Comparison of ENCODE assay signal across 13 cellular contexts in the genomic region with DNA sequence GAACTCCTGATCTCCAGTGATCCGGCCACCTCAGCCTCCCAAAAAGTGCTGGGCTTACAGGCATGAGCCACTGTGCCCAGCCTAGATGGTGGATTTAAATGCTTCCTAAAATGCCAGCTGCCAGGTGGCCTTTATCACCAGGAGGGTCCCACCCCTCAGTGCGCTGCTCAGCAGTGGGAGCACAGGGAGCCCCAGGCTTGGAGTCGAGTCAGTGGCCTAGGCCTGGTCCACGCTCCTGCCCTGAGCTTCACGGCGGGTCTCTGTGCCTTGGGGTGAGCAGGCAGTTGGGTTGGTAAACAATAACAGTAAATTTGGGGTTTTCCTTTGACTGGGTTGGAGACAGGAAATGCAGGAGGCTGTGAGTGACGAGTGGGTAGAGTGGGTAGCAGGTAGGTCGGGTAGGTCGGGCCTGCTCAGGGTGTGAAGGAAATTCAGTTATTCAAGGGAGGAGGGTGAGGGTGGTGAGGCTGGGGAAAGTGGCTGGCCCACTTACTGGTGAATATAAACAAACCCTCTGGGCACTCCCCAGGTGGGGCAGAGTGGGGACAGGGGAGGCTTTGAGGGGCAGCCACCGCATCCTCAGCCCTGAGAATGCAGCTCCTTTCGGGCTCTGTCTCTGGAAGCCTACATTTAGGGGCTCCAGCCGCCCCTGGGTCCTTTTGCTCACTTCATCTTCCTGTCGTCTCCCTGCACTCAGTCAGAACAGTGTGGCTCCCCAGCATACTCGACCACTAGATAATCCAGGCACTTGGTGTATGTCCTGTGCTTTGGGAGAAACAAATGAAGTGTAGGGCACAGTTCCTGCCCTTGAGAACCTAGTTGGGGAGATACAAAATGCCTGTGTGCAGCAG. TPM values are rescaled to one million over a fixed set of nuclear protein-coding genes. Genes with fewer than 3 reads are reported as not detected.
DNase-seq lines count a peak whose midpoint lies in the region; ATAC-seq and TF ChIP-seq lines count a peak whose summit lies in the region.
"Had no signal": no experiment of that assay in that cellular context is flagged by ENCODE, and none has a peak within 500 bp of the region (broad histone marks: within the 10 kb centered on the region; RNA-seq: fewer than 3 reads in every experiment).

No MANE protein-coding gene starts in this region.

- H3K27ac ChIP-seq in cardiac muscle cell (peak overlapping the region; percentile 78), left lung (no peak overlapping the region)

- H3K4me1 Mint-ChIP-seq in stimulated activated naive CD8-positive, alpha-beta T cell treated with anti-CD3 and anti-CD28 coated beads, Interleukin-15, amount 100 ng/mL, for 72 hours: peaks cover 81% of the 10 kb centered on the region

- peak overlapping the region; percentile 43 to 51 for H3K4me3 Mint-ChIP-seq in stimulated activated naive CD8-positive, alpha-beta T cell treated with anti-CD3 and anti-CD28 coated beads, Interleukin-15, amount 100 ng/mL, for 72 hours
- H3K4me3 Mint-ChIP-seq: type B pancreatic cell had no signal

- H3K27me3 ChIP-seq in cardiac muscle cell (no peaks in the 10 kb centered on the region), left lung (no peaks in the 10 kb centered on the region)

- no peak overlapping the region for H3K4me3 ChIP-seq in cardiac muscle cell
- H3K4me3 ChIP-seq in left lung: no peak overlapping the region

- H3K4me1 ChIP-seq in cardiac muscle cell (ENCODE audit: low read depth) (peaks cover 28% of the 10 kb centered on the region), left lung (peaks cover 10 to 60% of the 10 kb centered on the region in 2 donors)

- ATAC-seq in stimulated activated naive CD8-positive, alpha-beta T cell treated with anti-CD3 and anti-CD28 coated beads, Interleukin-15, amount 100 ng/mL, for 72 hours: peak; percentile 7
- ATAC-seq in HG03521 (IDR thresholded peaks at IDR 0.05; ENCODE audit: unreplicated experiment): no peak
- no peak for ATAC-seq in left lung

- peak; percentile 33 to 52 for DNase-seq in activated CD8-positive, alpha-beta memory T cell treated with anti-CD3 and anti-CD28 coated beads for 4 hours (ENCODE audit: low read depth in 2 of 2)
- no peak for DNase-seq in activated CD8-positive, alpha-beta memory T cell treated with anti-CD3 and anti-CD28 coated beads, Interleukin-2, amount 50 U/mL, for 48 hours
- DNase-seq in activated T-cell treated with anti-CD3 and anti-CD28 coated beads for 4 hours (peak; percentile 29), cardiac muscle cell (ENCODE audit: low read depth in 1 of 2, low spot score in 1 of 2) (peak in 1 of 2 donors; percentile 40), left lung (no peak)
- DNase-seq in stimulated activated naive CD8-positive, alpha-beta T cell treated with anti-CD3 and anti-CD28 coated beads, Interleukin-15, amount 100 ng/mL, for 72 hours: no peak
- DNase-seq in activated CD4-positive, CD25-positive, alpha-beta regulatory T cell (lab: John Stamatoyannopoulos, UW): no peak
- DNase-seq: mesenchymal stem cell, NCI-H2171 treated with DMSO at 0.1 percent for 48 hours had no signal

- peak overlapping the region in 1 of 2 donors; percentile 67 for H3K27ac Mint-ChIP-seq in stimulated activated naive CD8-positive, alpha-beta T cell treated with anti-CD3 and anti-CD28 coated beads, Interleukin-15, amount 100 ng/mL, for 72 hours
- H3K27ac Mint-ChIP-seq: type B pancreatic cell had no signal

- intact Hi-C loops in left lung (cut with DNase I): no loop called here

- no peaks in the 10 kb centered on the region for H3K9me3 Mint-ChIP-seq in stimulated activated naive CD8-positive, alpha-beta T cell treated with anti-CD3 and anti-CD28 coated beads, Interleukin-15, amount 100 ng/mL, for 72 hours
- H3K9me3 Mint-ChIP-seq: type B pancreatic cell had no signal

- peaks cover 9% of the 10 kb centered on the region for H3K36me3 ChIP-seq in cardiac muscle cell
- peaks cover 5 to 53% of the 10 kb centered on the region in 2 donors for H3K36me3 ChIP-seq in left lung

- H3K27me3 Mint-ChIP-seq in stimulated activated naive CD8-positive, alpha-beta T cell treated with anti-CD3 and anti-CD28 coated beads, Interleukin-15, amount 100 ng/mL, for 72 hours: no peaks in the 10 kb centered on the region
- H3K27me3 Mint-ChIP-seq: type B pancreatic cell had no signal

- TF ChIP-seq CTCF in cardiac muscle cell (IDR thresholded peaks at IDR 0.05; ENCODE audit: low read depth, low read length) (no peak), left lung (IDR thresholded peaks at IDR 0.05) (no peak)

- H3K9me3 ChIP-seq in cardiac muscle cell (ENCODE audit: low read depth) (no peaks in the 10 kb centered on the region), left lung (no peaks in the 10 kb centered on the region)

RNA-seq across cellular contexts. Expression of gene IL19, which starts 33.5 kb away (rescaled TPM):
- not detected in 2 replicates for total RNA-seq in cardiac muscle cell
- not detected in 2 replicates for polyA plus RNA-seq in cardiac muscle cell
- not detected for total RNA-seq in left lung
- total RNA-seq: A673 had no signal

RNA-seq across cellular contexts. Expression of gene IL10, which starts 35.2 kb away (rescaled TPM):
- not detected in 2 replicates for total RNA-seq in cardiac muscle cell
- not detected in 2 replicates for polyA plus RNA-seq in cardiac muscle cell
- total RNA-seq in left lung: 1 to 10 TPM; 3.0 to 6.2 TPM
- total RNA-seq: A673, fibroblast of villous mesenchyme had no signal

RNA-seq across cellular contexts. Expression of gene MAPKAPK2, which starts 52.4 kb away (rescaled TPM):
- total RNA-seq in cardiac muscle cell (99.4 and 117 TPM in 2 replicates), left lung (100 to 1,000 TPM in 1 of 2 donors, 10 to 100 TPM in 1; 92.2 to 113 TPM)
- 31.4 and 37.1 TPM in 2 replicates for polyA plus RNA-seq in cardiac muscle cell

Comparison
In these comparisons a context has a peak if more than half of its experiments do, and no peak if none do; other contexts are left out.
1. DNase-seq: peak in activated CD8-positive, alpha-beta memory T cell treated with anti-CD3 and anti-CD28 coated beads for 4 hours (2 of 2) and activated T-cell treated with anti-CD3 and anti-CD28 coated beads for 4 hours (single experiment); none in activated CD8-positive, alpha-beta memory T cell treated with anti-CD3 and anti-CD28 coated beads, Interleukin-2, amount 50 U/mL, for 48 hours (single experiment), stimulated activated naive CD8-positive, alpha-beta T cell treated with anti-CD3 and anti-CD28 coated beads, Interleukin-15, amount 100 ng/mL, for 72 hours (0 of 2), activated CD4-positive, CD25-positive, alpha-beta regulatory T cell (0 of 4) and left lung (0 of 2).